Comparison of ENCODE assay signal across 12 cellular contexts in genomic region chr4:7295201-7295916, GRCh38.
DNase-seq lines count a peak whose midpoint lies in the region; FAIRE-seq and TF ChIP-seq lines count a peak whose summit lies in the region.
"Had no signal": no experiment of that assay in that cellular context is flagged by ENCODE, and none has a peak within 500 bp of the region (broad histone marks: within the 10 kb centered on the region; RNA-seq: fewer than 3 reads in every experiment).

No MANE protein-coding gene starts in this region.

- intact Hi-C loops in kidney (cut with DNase I), result loop anchor here (10.0 kb wide), 1 partner anchor 101 kb away; the partner anchor contains the start of gene SORCS2

- peaks cover 0 to 14% of the 10 kb centered on the region in 2 donors for H3K4me1 ChIP-seq in kidney (ENCODE audit: control insufficient read depth in 1 of 2, insufficient read depth in 1 of 2, low read depth in 1 of 2, low read length in 2 of 2)

- DNase-seq in NCI-H2029 treated with DMSO at 0.1 percent for 48 hours (lab: John Stamatoyannopoulos, UW) (peak; percentile 30), cerebellum (ENCODE audit: low spot score) (peak; percentile 27), kidney (peak; percentile 81), superior temporal gyrus (ENCODE audit: extremely low spot score) (peak; percentile 89), DMS114 treated with DMSO at 0.1 percent for 48 hours (lab: John Stamatoyannopoulos, UW; ENCODE audit: unreplicated experiment) (no peak), amniotic stem cell (lab: John Stamatoyannopoulos, UW) (no peak), SW480 (ENCODE audit: low spot score) (no peak)
- DNase-seq in stimulated activated CD4-positive, alpha-beta T cell treated with anti-CD3 and anti-CD28 coated beads, Interleukin-4, amount 100 ng/mL, for 24 hours, result no peak
- DNase-seq: activated CD8-positive, alpha-beta memory T cell treated with anti-CD3 and anti-CD28 coated beads for 24 hours; naive B cell; T-helper 9 cell had no signal

- no peak overlapping the region for H3K27ac ChIP-seq in kidney (ENCODE audit: low read depth in 2 of 2, low read length in 2 of 2)

- H3K36me3 ChIP-seq in kidney (ENCODE audit: control insufficient read depth in 1 of 2, insufficient read depth in 2 of 2, low read length in 2 of 2), result no peaks in the 10 kb centered on the region

- no peaks in the 10 kb centered on the region for H3K9me3 ChIP-seq in kidney (ENCODE audit: control insufficient read depth in 1 of 2, low read length in 2 of 2)

- H3K4me3 ChIP-seq in kidney (ENCODE audit: low read length in 2 of 2), result no peak overlapping the region

- H3K9ac ChIP-seq in kidney (ENCODE audit: low read length in 2 of 2), result no peak overlapping the region

- TF ChIP-seq CTCF in kidney (IDR thresholded peaks at IDR 0.05; ENCODE audit: borderline replicate concordance, extremely low read depth, insufficient read depth), result no peak

- FAIRE-seq in kidney (lab: Jason Lieb, UNC), result no peak
- FAIRE-seq: small intestine had no signal

Comparison
In these comparisons a context has a peak if more than half of its experiments do, and no peak if none do; other contexts are left out.
1. DNase-seq: peak in NCI-H2029 treated with DMSO at 0.1 percent for 48 hours (single experiment), cerebellum (single experiment), kidney (single experiment) and superior temporal gyrus (single experiment); none in DMS114 treated with DMSO at 0.1 percent for 48 hours (single experiment), amniotic stem cell (single experiment), SW480 (single experiment) and stimulated activated CD4-positive, alpha-beta T cell treated with anti-CD3 and anti-CD28 coated beads, Interleukin-4, amount 100 ng/mL, for 24 hours (single experiment).